Comparison of ENCODE assay signal across 8 cellular contexts in genomic region chr2:11582526-11583202, GRCh38. TPM values are rescaled to one million over a fixed set of nuclear protein-coding genes. Genes with fewer than 3 reads are reported as not detected.
DNase-seq lines count a peak whose midpoint lies in the region; ATAC-seq and TF ChIP-seq lines count a peak whose summit lies in the region.

No MANE protein-coding gene starts in this region.

- POLR2A ChIA-PET in activated CD4-positive, alpha-beta T cell treated with anti-CD3 and anti-CD28 coated beads, Interleukin-2, amount 10 ng/mL, durations not matched to agents 7 days and 5 days (lab: Charles Lee), result no interaction called here

- H3K27ac Mint-ChIP-seq in activated CD4-positive, alpha-beta T cell treated with anti-CD3 and anti-CD28 coated beads, Interleukin-2, amount 10 ng/mL, durations not matched to agents 7 days and 5 days, result no peak overlapping the region

- H3K27me3 ChIP-seq in dorsolateral prefrontal cortex, result no peaks in the 10 kb centered on the region

- CTCF ChIA-PET in activated CD4-positive, alpha-beta T cell treated with anti-CD3 and anti-CD28 coated beads, Interleukin-2, amount 10 ng/mL, durations not matched to agents 7 days and 5 days (lab: Charles Lee), result interaction anchor here (0.8 to 4.9 kb wide), 11 partner anchors 10 to 451 kb away, joined by 3 to 58 read pairs (median 4); a partner anchor contains a TSS

- no peak overlapping the region for H3K4me3 Mint-ChIP-seq in activated CD4-positive, alpha-beta T cell treated with anti-CD3 and anti-CD28 coated beads, Interleukin-2, amount 10 ng/mL, durations not matched to agents 7 days and 5 days

- H3K4me1 Mint-ChIP-seq in activated CD4-positive, alpha-beta T cell treated with anti-CD3 and anti-CD28 coated beads, Interleukin-2, amount 10 ng/mL, durations not matched to agents 7 days and 5 days, result peaks cover 3% of the 10 kb centered on the region

- H3K27me3 Mint-ChIP-seq in activated CD4-positive, alpha-beta T cell treated with anti-CD3 and anti-CD28 coated beads, Interleukin-2, amount 10 ng/mL, durations not matched to agents 7 days and 5 days, result no peaks in the 10 kb centered on the region

- ATAC-seq in GM21528 (IDR thresholded peaks at IDR 0.05; ENCODE audit: low FRiP score, unreplicated experiment), result no peak

- H3K27ac ChIP-seq in dorsolateral prefrontal cortex, result peak overlapping the region in 41 of 59 donors; percentile 2 to 81 (median 52)

- DNase-seq in CD1c-positive myeloid dendritic cell (ENCODE audit: extremely low spot score) (peak; percentile 73), HCEC 1CT (peak; percentile 35), NCI-H524 (lab: John Stamatoyannopoulos, UW) (peak; percentile 41 to 76), dorsolateral prefrontal cortex (peak in 9 of 10 donors; percentile 19 to 80 (median 72)), medulla oblongata (ENCODE audit: extremely low spot score) (peak; percentile 84)
- DNase-seq in activated CD4-positive, alpha-beta T cell treated with anti-CD3 and anti-CD28 coated beads, Interleukin-2, amount 10 ng/mL, durations not matched to agents 7 days and 5 days, result peak; percentile 61
- peak; percentile 35 to 38 for DNase-seq in stimulated activated CD8-positive, alpha-beta memory T cell treated with anti-CD3 and anti-CD28 coated beads, Interleukin-15, amount 100 ng/mL, for 48 hours (ENCODE audit: low read depth in 2 of 2)

- no peak overlapping the region for H3K4me3 ChIP-seq in dorsolateral prefrontal cortex

- H3K9me3 Mint-ChIP-seq in activated CD4-positive, alpha-beta T cell treated with anti-CD3 and anti-CD28 coated beads, Interleukin-2, amount 10 ng/mL, durations not matched to agents 7 days and 5 days, result no peaks in the 10 kb centered on the region

- TF ChIP-seq CTCF in dorsolateral prefrontal cortex (IDR thresholded peaks at IDR 0.05 in 54 of 56, conservative IDR thresholded peaks at IDR 0.05 in 2 of 56; ENCODE audit: low read depth in 1 of 56, partially characterized antibody in 56 of 56), result peak; percentile 56 to 90 (median 81)

- no peaks in the 10 kb centered on the region for H3K36me3 Mint-ChIP-seq in activated CD4-positive, alpha-beta T cell treated with anti-CD3 and anti-CD28 coated beads, Interleukin-2, amount 10 ng/mL, durations not matched to agents 7 days and 5 days (ENCODE audit: low read depth)

- intact Hi-C loops in dorsolateral prefrontal cortex (cut with DNase I), result loop anchor here (1.0 to 10.0 kb wide), 5 partner anchors 85 to 748 kb away; partner anchors contain the start of gene ROCK2 (in 1 of the 2)

RNA-seq across cellular contexts. Expression of gene GREB1, which starts 48.8 kb away (rescaled TPM):
- under 1 TPM; 0.10 to 0.29 TPM for total RNA-seq in activated CD4-positive, alpha-beta T cell treated with anti-CD3 and anti-CD28 coated beads, Interleukin-2, amount 10 ng/mL, durations not matched to agents 7 days and 5 days
- 10 to 100 TPM; 21.2 to 61.8 (median 37.2) TPM for total RNA-seq in dorsolateral prefrontal cortex

Comparison
In these comparisons a context has a peak if more than half of its experiments do, and no peak if none do; other contexts are left out.
1. RNA of gene GREB1, which starts 48.8 kb away (total RNA-seq): 21.2 to 61.8 TPM in dorsolateral prefrontal cortex; 0.10 to 0.29 TPM in activated CD4-positive, alpha-beta T cell treated with anti-CD3 and anti-CD28 coated beads, Interleukin-2, amount 10 ng/mL, durations not matched to agents 7 days and 5 days; every median in the first group is over 10 times any median in the second.
2. Peak in every context shown above with its lines, with median percentiles within 50 percentile points of each other: DNase-seq.